17 cellular contexts compared by ENCODE assay signal in the genomic region with DNA sequence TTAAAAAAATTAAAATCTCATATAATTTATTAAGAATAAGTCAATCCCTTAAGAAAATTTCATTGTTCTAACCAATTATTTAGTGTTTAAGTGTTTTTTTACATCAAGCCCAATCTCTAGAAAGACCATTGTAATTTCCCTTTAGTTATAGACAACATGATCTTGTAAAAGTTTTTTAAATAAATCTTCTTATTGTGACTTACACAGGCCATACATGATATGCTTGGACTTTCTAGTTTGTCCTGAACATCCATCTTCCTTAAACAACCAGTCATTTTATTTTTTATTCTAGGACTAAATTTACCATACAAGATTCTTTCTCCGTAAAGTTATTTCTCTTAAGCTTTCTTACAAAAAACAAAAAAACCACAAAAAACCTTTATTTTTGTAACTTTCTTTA.
"Had no signal": no experiment of that assay in that cellular context is flagged by ENCODE, and none has a peak within 500 bp of the region (broad histone marks: within the 10 kb centered on the region; RNA-seq: fewer than 3 reads in every experiment).

No MANE protein-coding gene starts in this region.

- H3K4me1 Mint-ChIP-seq: activated CD4-positive, alpha-beta memory T cell treated with anti-CD3 and anti-CD28 coated beads, Interleukin-2, amount 10 ng/mL, durations not matched to agents 7 days and 5 days; activated CD4-positive, alpha-beta T cell treated with anti-CD3 and anti-CD28 coated beads, Interleukin-2, amount 10 ng/mL, durations not matched to agents 24 days and 14 days; activated naive CD4-positive, alpha-beta T cell treated with anti-CD3 and anti-CD28 coated beads, Interleukin-2, amount 10 ng/mL, durations not matched to agents 7 days and 5 days; mesothelial cell of epicardium had no signal

- H3K27ac Mint-ChIP-seq: activated CD4-positive, alpha-beta memory T cell treated with anti-CD3 and anti-CD28 coated beads, Interleukin-2, amount 10 ng/mL, durations not matched to agents 7 days and 5 days; activated CD4-positive, alpha-beta T cell treated with anti-CD3 and anti-CD28 coated beads, Interleukin-2, amount 10 ng/mL, durations not matched to agents 24 days and 14 days; activated naive CD4-positive, alpha-beta T cell treated with anti-CD3 and anti-CD28 coated beads, Interleukin-2, amount 10 ng/mL, durations not matched to agents 7 days and 5 days; activated T-cell treated with anti-CD3 and anti-CD28 coated beads, Interleukin-2, amount 50 U/mL, for 72 hours; mesothelial cell of epicardium; naive thymus-derived CD8-positive, alpha-beta T cell; progenitor cell of endocrine pancreas had no signal

- H3K27me3 Mint-ChIP-seq: activated CD4-positive, alpha-beta memory T cell treated with anti-CD3 and anti-CD28 coated beads, Interleukin-2, amount 10 ng/mL, durations not matched to agents 7 days and 5 days; progenitor cell of endocrine pancreas had no signal

- H3K4me3 Mint-ChIP-seq: activated CD4-positive, alpha-beta memory T cell treated with anti-CD3 and anti-CD28 coated beads, Interleukin-2, amount 10 ng/mL, durations not matched to agents 7 days and 5 days; activated CD4-positive, alpha-beta T cell treated with anti-CD3 and anti-CD28 coated beads, Interleukin-2, amount 10 ng/mL, durations not matched to agents 24 days and 14 days; activated naive CD4-positive, alpha-beta T cell treated with anti-CD3 and anti-CD28 coated beads, Interleukin-2, amount 10 ng/mL, durations not matched to agents 7 days and 5 days; activated T-cell treated with anti-CD3 and anti-CD28 coated beads, Interleukin-2, amount 50 U/mL, for 72 hours; mesothelial cell of epicardium; naive thymus-derived CD8-positive, alpha-beta T cell had no signal

- H3K36me3 Mint-ChIP-seq: activated naive CD4-positive, alpha-beta T cell treated with anti-CD3 and anti-CD28 coated beads, Interleukin-2, amount 10 ng/mL, durations not matched to agents 7 days and 5 days had no signal

- ATAC-seq: activated T-cell treated with anti-CD3 and anti-CD28 coated beads, Interleukin-2, amount 50 U/mL, for 72 hours; naive thymus-derived CD8-positive, alpha-beta T cell; stimulated activated naive CD8-positive, alpha-beta T cell treated with anti-CD3 and anti-CD28 coated beads, Interleukin-15, Interleukin-2, amounts not matched to agents 100 U/mL and 50 U/mL, for 24 hours had no signal

- H3K4me3 ChIP-seq: left ventricle myocardium inferior, spleen, upper lobe of left lung had no signal

- DNase-seq: activated CD4-positive, alpha-beta memory T cell treated with anti-CD3 and anti-CD28 coated beads, Interleukin-2, amount 10 ng/mL, durations not matched to agents 7 days and 5 days; activated CD4-positive, alpha-beta T cell treated with anti-CD3 and anti-CD28 coated beads, Interleukin-2, amount 10 ng/mL, durations not matched to agents 24 days and 14 days; activated effector memory CD4-positive, alpha-beta T cell treated with Interleukin-2 at 50 U/mL for 16 hours; activated naive CD4-positive, alpha-beta T cell treated with anti-CD3 and anti-CD28 coated beads, Interleukin-2, amount 10 ng/mL, durations not matched to agents 7 days and 5 days; activated T-cell treated with anti-CD3 and anti-CD28 coated beads, Interleukin-2, amount 50 U/mL, for 72 hours; amygdala; foreskin fibroblast; kidney glomerular epithelial cell; left ventricle myocardium inferior; naive thymus-derived CD8-positive, alpha-beta T cell; spleen; stimulated activated CD4-positive, alpha-beta T cell treated with anti-CD3 and anti-CD28 coated beads, Interleukin-4, amount 100 ng/mL, for 24 hours; stimulated activated naive CD8-positive, alpha-beta T cell treated with anti-CD3 and anti-CD28 coated beads, Interleukin-15, Interleukin-2, amounts not matched to agents 100 U/mL and 50 U/mL, for 24 hours; T-helper 2 cell; upper lobe of left lung had no signal
